ENCODE assay signal across 34 cellular contexts in genomic region chr15:95464091-95464888, GRCh38.
DNase-seq lines count a peak whose midpoint lies in the region; ATAC-seq, FAIRE-seq and TF ChIP-seq lines count a peak whose summit lies in the region.
"Had no signal": no experiment of that assay in that cellular context is flagged by ENCODE, and none has a peak within 500 bp of the region (broad histone marks: within the 10 kb centered on the region; RNA-seq: fewer than 3 reads in every experiment).

No MANE protein-coding gene starts in this region.

- in situ Hi-C loops in astrocyte of the spinal cord (cut with HindIII; ENCODE audit: low sequenced_read_pairs) = no loop called here

- no peak overlapping the region for H3K4me3 ChIP-seq in astrocyte of the spinal cord (ENCODE audit: low read depth, low read length)
- H3K4me3 ChIP-seq in kidney (ENCODE audit: low read length in 2 of 2) = no peak overlapping the region
- H3K4me3 ChIP-seq in thoracic aorta = peak overlapping the region; percentile 46
- H3K4me3 ChIP-seq: left ventricle myocardium inferior, right atrium auricular region, SJCRH30, transverse colon had no signal

- no peak overlapping the region for H3K9ac ChIP-seq in kidney (ENCODE audit: low read length in 2 of 2)

- H3K9me3 ChIP-seq in kidney (ENCODE audit: control insufficient read depth in 1 of 2, low read length in 2 of 2) (no peaks in the 10 kb centered on the region), thoracic aorta (no peaks in the 10 kb centered on the region)
- H3K9me3 ChIP-seq: left ventricle myocardium inferior, right atrium auricular region, SJCRH30, transverse colon had no signal

- TF ChIP-seq CTCF in astrocyte of the spinal cord (IDR thresholded peaks at IDR 0.05; ENCODE audit: low read depth, low read length) (no peak), kidney (IDR thresholded peaks at IDR 0.05; ENCODE audit: borderline replicate concordance, extremely low read depth, insufficient read depth) (no peak), thoracic aorta (IDR thresholded peaks at IDR 0.05) (no peak)

- ATAC-seq in thoracic aorta (ENCODE audit: insufficient number of reproducible peaks, low FRiP score, low read depth) (no peak), GM18858 (IDR thresholded peaks at IDR 0.05; ENCODE audit: unreplicated experiment) (no peak)
- ATAC-seq: activated CD4-positive, alpha-beta T cell treated with anti-CD3 and anti-CD28 coated beads for 36 hours; activated T-cell treated with anti-CD3 and anti-CD28 coated beads, Interleukin-2, amount 50 U/mL, for 4 hours; naive thymus-derived CD8-positive, alpha-beta T cell; T-cell had no signal

- POLR2A ChIA-PET in HEK293T (lab: Yijun Ruan, JAX) = no interaction called here

- FAIRE-seq in kidney (lab: Jason Lieb, UNC) = no peak
- FAIRE-seq: A204.1, GM18507, H1, RCC 7860, TTC549 had no signal

- intact Hi-C loops in kidney (cut with DNase I) = no loop called here

- peaks cover 0 to 3% of the 10 kb centered on the region in 2 donors for H3K4me1 ChIP-seq in kidney (ENCODE audit: control insufficient read depth in 1 of 2, insufficient read depth in 1 of 2, low read depth in 1 of 2, low read length in 2 of 2)
- H3K4me1 ChIP-seq in thoracic aorta (ENCODE audit: control insufficient read depth in 1 of 2, low read depth in 2 of 2) = peaks cover 10 to 23% of the 10 kb centered on the region in 2 donors
- H3K4me1 ChIP-seq: right atrium auricular region, SJCRH30, transverse colon had no signal

- DNase-seq in HEK293T (ENCODE audit: extremely low spot score) (no peak), astrocyte of the spinal cord (ENCODE audit: low read depth, low spot score) (peak; percentile 46), kidney (peak; percentile 86), thoracic aorta (ENCODE audit: low spot score) (no peak), NOMO-1 treated with DMSO at 0.1 percent for 48 hours (lab: John Stamatoyannopoulos, UW; ENCODE audit: unreplicated experiment) (no peak), Kasumi-1 (lab: John Stamatoyannopoulos, UW) (no peak)
- no peak for DNase-seq in activated CD4-positive, alpha-beta T cell treated with anti-CD3 and anti-CD28 coated beads for 4 hours
- DNase-seq: activated CD4-positive, alpha-beta T cell treated with anti-CD3 and anti-CD28 coated beads for 36 hours; activated naive CD4-positive, alpha-beta T cell treated with Interleukin-2 at 50 U/mL for 16 hours; activated T-cell treated with anti-CD3 and anti-CD28 coated beads, Interleukin-2, amount 50 U/mL, for 4 hours; amniotic stem cell; central memory CD4-positive, alpha-beta T cell; GF-D8; immature natural killer cell; Karpas-422; left ventricle myocardium inferior; MV-4-11; naive thymus-derived CD8-positive, alpha-beta T cell; NCI-H146; NCI-H2171 treated with DMSO at 0.1 percent for 48 hours; NCI-H524 treated with DMSO at 0.1 percent for 48 hours; SJCRH30; stimulated activated CD4-positive, alpha-beta T cell treated with anti-CD3 and anti-CD28 coated beads, Interleukin-12 subunit alpha, Interleukin-12 subunit beta, amount 100 ng/mL, for 4 hours; stimulated activated CD4-positive, alpha-beta T cell treated with anti-CD3 and anti-CD28 coated beads, Interleukin-4, amount 100 ng/mL, for 4 hours; stimulated activated naive CD4-positive, alpha-beta T cell; T-cell; transverse colon had no signal

- H3K27ac ChIP-seq in kidney (ENCODE audit: low read depth in 2 of 2, low read length in 2 of 2) (peak overlapping the region in 1 of 2 donors; percentile 2), thoracic aorta (peak overlapping the region; percentile 56 to 67)
- H3K27ac ChIP-seq: left ventricle myocardium inferior, right atrium auricular region, SJCRH30, transverse colon had no signal

- CTCF ChIA-PET in HEK293T (lab: Yijun Ruan, JAX) = interaction anchor here (1.4 kb wide), 1 partner anchor 12 kb away, joined by 3 read pairs; no protein-coding TSS in a partner anchor

- no peaks in the 10 kb centered on the region for H3K27me3 ChIP-seq in thoracic aorta (replicated peaks; ENCODE audit: insufficient read depth)
- H3K27me3 ChIP-seq: right atrium auricular region, SJCRH30, transverse colon had no signal

- H3K36me3 ChIP-seq in kidney (ENCODE audit: control insufficient read depth in 1 of 2, insufficient read depth in 2 of 2, low read length in 2 of 2) (no peaks in the 10 kb centered on the region), thoracic aorta (no peaks in the 10 kb centered on the region)
- H3K36me3 ChIP-seq: left ventricle myocardium inferior, right atrium auricular region, SJCRH30, transverse colon had no signal

TF ChIP-seq in HEK293T, 16 proteins besides CTCF, POLR2A, EP300 and RAD21:
- TF ChIP-seq FOXA1 (IDR thresholded peaks at IDR 0.05) (no peak), PKNOX1 (IDR thresholded peaks at IDR 0.05) (peak; percentile 20; the same call in 1 of the 2 replicates)

Comparison
In these comparisons a context has a peak if more than half of its experiments do, and no peak if none do; other contexts are left out.
1. DNase-seq: peak in astrocyte of the spinal cord (single experiment) and kidney (single experiment); none in HEK293T (single experiment), thoracic aorta (single experiment), NOMO-1 treated with DMSO at 0.1 percent for 48 hours (single experiment), Kasumi-1 (0 of 2) and activated CD4-positive, alpha-beta T cell treated with anti-CD3 and anti-CD28 coated beads for 4 hours (0 of 2).